Comparison of ENCODE assay signal across 14 cellular contexts in the genomic region with DNA sequence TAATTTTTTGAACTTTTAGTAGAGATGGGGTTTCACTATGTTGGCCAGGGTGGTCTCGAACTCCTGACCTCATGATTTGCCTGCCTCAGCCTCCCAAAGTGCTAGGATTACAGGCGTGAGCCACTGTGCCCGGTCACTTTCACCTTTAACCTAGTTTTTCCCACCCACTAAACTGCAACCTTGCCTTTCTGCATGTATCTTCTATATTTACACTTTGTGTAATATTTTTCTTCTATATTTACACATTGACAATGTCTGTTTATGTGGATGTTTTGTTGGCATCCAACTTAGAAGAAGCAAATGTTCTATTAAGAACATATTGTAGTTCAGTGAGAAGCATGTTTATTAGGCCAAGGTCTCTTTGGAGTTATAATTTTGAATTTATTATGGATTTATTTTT. TPM values are rescaled to one million over a fixed set of nuclear protein-coding genes. Genes with fewer than 3 reads are reported as not detected.
A peak's percentile ranks its signal among the peaks of the same experiment; 100 is the strongest.
DNase-seq lines count a peak whose midpoint lies in the region; ATAC-seq and TF ChIP-seq lines count a peak whose summit lies in the region.
"Had no signal": no experiment of that assay in that cellular context is flagged by ENCODE, and none has a peak within 500 bp of the region (broad histone marks: within the 10 kb centered on the region; RNA-seq: fewer than 3 reads in every experiment).

No MANE protein-coding gene starts in this region.

- peak overlapping the region; percentile 33 for H3K27ac Mint-ChIP-seq in CD4-positive, alpha-beta T cell
- peak overlapping the region; percentile 87 for H3K27ac Mint-ChIP-seq in T-helper 17 cell
- H3K27ac Mint-ChIP-seq in memory B cell: peak overlapping the region; percentile 33

- no peaks in the 10 kb centered on the region for H3K9me3 Mint-ChIP-seq in CD4-positive, alpha-beta T cell
- no peaks in the 10 kb centered on the region for H3K9me3 Mint-ChIP-seq in memory B cell
- H3K9me3 Mint-ChIP-seq: CD8-positive, alpha-beta memory T cell had no signal

- H3K4me1 Mint-ChIP-seq in CD4-positive, alpha-beta T cell (ENCODE audit: low read depth): peaks cover 5% of the 10 kb centered on the region
- H3K4me1 Mint-ChIP-seq in T-helper 17 cell (peaks cover 3% of the 10 kb centered on the region), memory B cell (peaks cover 15% of the 10 kb centered on the region)

- no peaks in the 10 kb centered on the region for H3K27me3 Mint-ChIP-seq in CD4-positive, alpha-beta T cell
- H3K27me3 Mint-ChIP-seq in T-helper 17 cell (no peaks in the 10 kb centered on the region), memory B cell (no peaks in the 10 kb centered on the region)
- H3K27me3 Mint-ChIP-seq: CD8-positive, alpha-beta memory T cell had no signal

- peaks cover 4% of the 10 kb centered on the region for H3K36me3 Mint-ChIP-seq in CD4-positive, alpha-beta T cell (ENCODE audit: low read depth)
- H3K36me3 Mint-ChIP-seq in T-helper 17 cell (ENCODE audit: low read depth) (no peaks in the 10 kb centered on the region), memory B cell (no peaks in the 10 kb centered on the region)

- no peak for ATAC-seq in CD4-positive, alpha-beta T cell (ENCODE audit: poor library complexity)
- ATAC-seq in T-helper 17 cell (no peak), memory B cell (ENCODE audit: low read depth) (no peak), foreskin keratinocyte (no peak), HG02852 (IDR thresholded peaks at IDR 0.05; ENCODE audit: unreplicated experiment) (no peak)

- CTCF ChIA-PET in CD4-positive, alpha-beta T cell (lab: Charles Lee): no interaction called here

- H3K9me3 ChIP-seq in CD4-positive, alpha-beta T cell (ENCODE audit: control insufficient read depth, low read length): no peaks in the 10 kb centered on the region
- H3K9me3 ChIP-seq in T-helper 17 cell (ENCODE audit: control insufficient read depth, low read length, poor library complexity, severe bottlenecking): no peaks in the 10 kb centered on the region
- H3K9me3 ChIP-seq: SJSA1 had no signal

- intact Hi-C loops in CD4-positive, alpha-beta T cell (cut with DNase I, micrococcal nuclease): no loop called here

- H3K4me3 Mint-ChIP-seq in CD4-positive, alpha-beta T cell: no peak overlapping the region
- H3K4me3 Mint-ChIP-seq in T-helper 17 cell (no peak overlapping the region), memory B cell (no peak overlapping the region)
- H3K4me3 Mint-ChIP-seq: CD8-positive, alpha-beta memory T cell had no signal

- POLR2A ChIA-PET in CD4-positive, alpha-beta T cell (lab: Charles Lee): no interaction called here

- no peaks in the 10 kb centered on the region for H3K4me1 ChIP-seq in foreskin keratinocyte
- H3K4me1 ChIP-seq: SJSA1 had no signal

- no peak for DNase-seq in CD4-positive, alpha-beta T cell
- no peak for DNase-seq in T-helper 17 cell
- no peak for DNase-seq in memory B cell (ENCODE audit: low spot score in 2 of 2)
- DNase-seq in foreskin keratinocyte: no peak
- DNase-seq in medulla oblongata (ENCODE audit: extremely low spot score): no peak
- DNase-seq: ACHN; AML-193; CD8-positive, alpha-beta memory T cell; NCI-H1048; NCI-H1436 treated with DMSO at 0.1 percent for 48 hours had no signal

- no peaks in the 10 kb centered on the region for H3K27me3 ChIP-seq in CD4-positive, alpha-beta T cell (ENCODE audit: control insufficient read depth, insufficient read depth, low read length)
- H3K27me3 ChIP-seq in foreskin keratinocyte: no peaks in the 10 kb centered on the region
- H3K27me3 ChIP-seq: SJSA1 had no signal

- peak overlapping the region; percentile 76 for H3K27ac ChIP-seq in 22Rv1
- no peak overlapping the region for H3K27ac ChIP-seq in CD4-positive, alpha-beta T cell (ENCODE audit: low read depth, low read length)
- no peak overlapping the region for H3K27ac ChIP-seq in foreskin keratinocyte
- H3K27ac ChIP-seq: KMS-11, SJSA1 had no signal

- TF ChIP-seq CTCF in 22Rv1 (IDR thresholded peaks at IDR 0.05) (no peak), foreskin keratinocyte (conservative IDR thresholded peaks at IDR 0.05) (no peak)
- no peak for TF ChIP-seq CTCF in CD4-positive, alpha-beta T cell (IDR thresholded peaks at IDR 0.05)

RNA-seq across cellular contexts. Expression of a gene that starts 26.7 kb away (rescaled TPM):
- total RNA-seq in CD4-positive, alpha-beta T cell: 10 to 100 TPM; 35.7 to 38.9 TPM
- total RNA-seq in T-helper 17 cell (10 to 100 TPM; 23.1 to 29.9 TPM), foreskin keratinocyte (128 and 158 TPM in 2 replicates)
- 203 and 266 TPM in 2 replicates for polyA plus RNA-seq in foreskin keratinocyte

RNA-seq across cellular contexts. Expression of a gene that starts 38.3 kb away (rescaled TPM):
- 10 to 100 TPM; 31.7 to 32.8 TPM for total RNA-seq in CD4-positive, alpha-beta T cell
- 10 to 100 TPM; 32.5 to 37.7 TPM for total RNA-seq in T-helper 17 cell
- total RNA-seq in foreskin keratinocyte: 14.9 and 15.1 TPM in 2 replicates
- 7.0 and 7.6 TPM in 2 replicates for polyA plus RNA-seq in foreskin keratinocyte

Comparison
In these comparisons a context has a peak if more than half of its experiments do, and no peak if none do; other contexts are left out.
1. H3K27ac Mint-ChIP-seq: peak in every context shown above with its lines; median percentile 87 in T-helper 17 cell; 33 in CD4-positive, alpha-beta T cell; 33 in memory B cell.